In genomic region chr1:212477680-212478466, GRCh38 we compare ENCODE assay signal across 1 cellular context.
TF ChIP-seq lines count a peak whose summit lies in the region.

No MANE protein-coding gene starts in this region.

TF ChIP-seq in K562, 482 proteins besides CTCF, POLR2A, EP300 and RAD21 (continued from another document and continues in another):
- TF ChIP-seq TCF7 (IDR thresholded peaks at IDR 0.05; ENCODE audit: borderline replicate concordance) (no peak), BCLAF1 (IDR thresholded peaks at IDR 0.05; ENCODE audit: borderline replicate concordance in 1 of 2, control insufficient read depth in 1 of 2, low read depth in 2 of 2, low read length in 1 of 2) (no peak), PHB (CRISPR knock-in tag; IDR thresholded peaks at IDR 0.05) (peak; percentile 42; the same call in 1 of the 2 replicates), THRA (IDR thresholded peaks at IDR 0.05) (no peak), LARP7 (IDR thresholded peaks at IDR 0.05) (no peak), VEZF1 (CRISPR knock-in tag; IDR thresholded peaks at IDR 0.05) (peak; percentile 76), ADNP (tag; IDR thresholded peaks at IDR 0.05) (no peak), DLX4 (CRISPR knock-in tag; IDR thresholded peaks at IDR 0.05) (no peak), ESRRB (CRISPR knock-in tag; IDR thresholded peaks at IDR 0.05; ENCODE audit: borderline replicate concordance) (no peak), BRD4 (IDR thresholded peaks at IDR 0.05) (no peak), ZBTB34 (CRISPR knock-in tag; IDR thresholded peaks at IDR 0.05) (peak; percentile 93), SPI1 (IDR thresholded peaks at IDR 0.05; ENCODE audit: borderline replicate concordance, low read depth, low read length) (no peak), ZNF23 (CRISPR knock-in tag; IDR thresholded peaks at IDR 0.05) (peak; percentile 70), ZNF253 (CRISPR knock-in tag; conservative IDR thresholded peaks at IDR 0.05) (no peak), ARID1B (IDR thresholded peaks at IDR 0.05) (no peak), IRF2 (CRISPR knock-in tag; IDR thresholded peaks at IDR 0.05) (no peak), CGGBP1 (CRISPR knock-in tag; IDR thresholded peaks at IDR 0.05) (no peak), HNRNPLL (IDR thresholded peaks at IDR 0.05; ENCODE audit: low read depth, low read length, poor library complexity, severe bottlenecking) (no peak), SRF (CRISPR knock-in tag; IDR thresholded peaks at IDR 0.05) (peak; percentile 71 to 74; a peak in 2 of 4 replicates), CBX5 (IDR thresholded peaks at IDR 0.05; ENCODE audit: borderline replicate concordance, low read depth) (no peak), NCOA4 (IDR thresholded peaks at IDR 0.05; ENCODE audit: partially characterized antibody) (no peak), ZZZ3 (IDR thresholded peaks at IDR 0.05) (no peak), ZNF395 (CRISPR knock-in tag; IDR thresholded peaks at IDR 0.05) (peak; percentile 100), ELK3 (CRISPR knock-in tag; IDR thresholded peaks at IDR 0.05) (peak; percentile 85), DACH1 (IDR thresholded peaks at IDR 0.05; ENCODE audit: partially characterized antibody) (no peak), SP2 (IDR thresholded peaks at IDR 0.05; ENCODE audit: extremely low read depth, low read depth, low read length, poor library complexity, severe bottlenecking) (no peak), ZNF76 (CRISPR knock-in tag; IDR thresholded peaks at IDR 0.05; ENCODE audit: borderline replicate concordance) (peak; percentile 99), ZNF655 (CRISPR knock-in tag; IDR thresholded peaks at IDR 0.05) (peak; percentile 88), MTA2 (IDR thresholded peaks at IDR 0.05; ENCODE audit: low read depth) (no peak), CREBBP (IDR thresholded peaks at IDR 0.05; ENCODE audit: low read depth, low read length) (no peak), RFX7 (CRISPR knock-in tag; IDR thresholded peaks at IDR 0.05) (peak; percentile 79; the same call in 1 of the 2 replicates), MCM3 (IDR thresholded peaks at IDR 0.05) (no peak)
- TF ChIP-seq, protein P1, sequence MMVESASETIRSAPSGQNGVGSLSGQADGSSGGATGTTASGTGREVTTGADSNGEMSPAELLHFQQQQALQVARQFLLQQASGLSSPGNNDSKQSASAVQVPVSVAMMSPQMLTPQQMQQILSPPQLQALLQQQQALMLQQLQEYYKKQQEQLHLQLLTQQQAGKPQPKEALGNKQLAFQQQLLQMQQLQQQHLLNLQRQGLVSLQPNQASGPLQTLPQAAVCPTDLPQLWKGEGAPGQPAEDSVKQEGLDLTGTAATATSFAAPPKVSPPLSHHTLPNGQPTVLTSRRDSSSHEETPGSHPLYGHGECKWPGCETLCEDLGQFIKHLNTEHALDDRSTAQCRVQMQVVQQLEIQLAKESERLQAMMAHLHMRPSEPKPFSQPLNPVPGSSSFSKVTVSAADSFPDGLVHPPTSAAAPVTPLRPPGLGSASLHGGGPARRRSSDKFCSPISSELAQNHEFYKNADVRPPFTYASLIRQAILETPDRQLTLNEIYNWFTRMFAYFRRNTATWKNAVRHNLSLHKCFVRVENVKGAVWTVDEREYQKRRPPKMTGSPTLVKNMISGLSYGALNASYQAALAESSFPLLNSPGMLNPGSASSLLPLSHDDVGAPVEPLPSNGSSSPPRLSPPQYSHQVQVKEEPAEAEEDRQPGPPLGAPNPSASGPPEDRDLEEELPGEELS (CRISPR knock-in tag; IDR thresholded peaks at IDR 0.05; ENCODE audit: borderline replicate concordance): no peak
- TF ChIP-seq, protein P2, sequence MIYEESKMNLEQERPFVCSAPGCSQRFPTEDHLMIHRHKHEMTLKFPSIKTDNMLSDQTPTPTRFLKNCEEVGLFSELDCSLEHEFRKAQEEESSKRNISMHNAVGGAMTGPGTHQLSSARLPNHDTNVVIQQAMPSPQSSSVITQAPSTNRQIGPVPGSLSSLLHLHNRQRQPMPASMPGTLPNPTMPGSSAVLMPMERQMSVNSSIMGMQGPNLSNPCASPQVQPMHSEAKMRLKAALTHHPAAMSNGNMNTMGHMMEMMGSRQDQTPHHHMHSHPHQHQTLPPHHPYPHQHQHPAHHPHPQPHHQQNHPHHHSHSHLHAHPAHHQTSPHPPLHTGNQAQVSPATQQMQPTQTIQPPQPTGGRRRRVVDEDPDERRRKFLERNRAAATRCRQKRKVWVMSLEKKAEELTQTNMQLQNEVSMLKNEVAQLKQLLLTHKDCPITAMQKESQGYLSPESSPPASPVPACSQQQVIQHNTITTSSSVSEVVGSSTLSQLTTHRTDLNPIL (CRISPR knock-in tag; IDR thresholded peaks at IDR 0.05): peak; percentile 97
- TF ChIP-seq, protein P3, sequence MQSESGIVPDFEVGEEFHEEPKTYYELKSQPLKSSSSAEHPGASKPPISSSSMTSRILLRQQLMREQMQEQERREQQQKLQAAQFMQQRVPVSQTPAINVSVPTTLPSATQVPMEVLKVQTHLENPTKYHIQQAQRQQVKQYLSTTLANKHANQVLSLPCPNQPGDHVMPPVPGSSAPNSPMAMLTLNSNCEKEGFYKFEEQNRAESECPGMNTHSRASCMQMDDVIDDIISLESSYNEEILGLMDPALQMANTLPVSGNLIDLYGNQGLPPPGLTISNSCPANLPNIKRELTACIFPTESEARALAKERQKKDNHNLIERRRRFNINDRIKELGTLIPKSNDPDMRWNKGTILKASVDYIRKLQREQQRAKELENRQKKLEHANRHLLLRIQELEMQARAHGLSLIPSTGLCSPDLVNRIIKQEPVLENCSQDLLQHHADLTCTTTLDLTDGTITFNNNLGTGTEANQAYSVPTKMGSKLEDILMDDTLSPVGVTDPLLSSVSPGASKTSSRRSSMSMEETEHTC (IDR thresholded peaks at IDR 0.05): no peak
- TF ChIP-seq, protein P4, sequence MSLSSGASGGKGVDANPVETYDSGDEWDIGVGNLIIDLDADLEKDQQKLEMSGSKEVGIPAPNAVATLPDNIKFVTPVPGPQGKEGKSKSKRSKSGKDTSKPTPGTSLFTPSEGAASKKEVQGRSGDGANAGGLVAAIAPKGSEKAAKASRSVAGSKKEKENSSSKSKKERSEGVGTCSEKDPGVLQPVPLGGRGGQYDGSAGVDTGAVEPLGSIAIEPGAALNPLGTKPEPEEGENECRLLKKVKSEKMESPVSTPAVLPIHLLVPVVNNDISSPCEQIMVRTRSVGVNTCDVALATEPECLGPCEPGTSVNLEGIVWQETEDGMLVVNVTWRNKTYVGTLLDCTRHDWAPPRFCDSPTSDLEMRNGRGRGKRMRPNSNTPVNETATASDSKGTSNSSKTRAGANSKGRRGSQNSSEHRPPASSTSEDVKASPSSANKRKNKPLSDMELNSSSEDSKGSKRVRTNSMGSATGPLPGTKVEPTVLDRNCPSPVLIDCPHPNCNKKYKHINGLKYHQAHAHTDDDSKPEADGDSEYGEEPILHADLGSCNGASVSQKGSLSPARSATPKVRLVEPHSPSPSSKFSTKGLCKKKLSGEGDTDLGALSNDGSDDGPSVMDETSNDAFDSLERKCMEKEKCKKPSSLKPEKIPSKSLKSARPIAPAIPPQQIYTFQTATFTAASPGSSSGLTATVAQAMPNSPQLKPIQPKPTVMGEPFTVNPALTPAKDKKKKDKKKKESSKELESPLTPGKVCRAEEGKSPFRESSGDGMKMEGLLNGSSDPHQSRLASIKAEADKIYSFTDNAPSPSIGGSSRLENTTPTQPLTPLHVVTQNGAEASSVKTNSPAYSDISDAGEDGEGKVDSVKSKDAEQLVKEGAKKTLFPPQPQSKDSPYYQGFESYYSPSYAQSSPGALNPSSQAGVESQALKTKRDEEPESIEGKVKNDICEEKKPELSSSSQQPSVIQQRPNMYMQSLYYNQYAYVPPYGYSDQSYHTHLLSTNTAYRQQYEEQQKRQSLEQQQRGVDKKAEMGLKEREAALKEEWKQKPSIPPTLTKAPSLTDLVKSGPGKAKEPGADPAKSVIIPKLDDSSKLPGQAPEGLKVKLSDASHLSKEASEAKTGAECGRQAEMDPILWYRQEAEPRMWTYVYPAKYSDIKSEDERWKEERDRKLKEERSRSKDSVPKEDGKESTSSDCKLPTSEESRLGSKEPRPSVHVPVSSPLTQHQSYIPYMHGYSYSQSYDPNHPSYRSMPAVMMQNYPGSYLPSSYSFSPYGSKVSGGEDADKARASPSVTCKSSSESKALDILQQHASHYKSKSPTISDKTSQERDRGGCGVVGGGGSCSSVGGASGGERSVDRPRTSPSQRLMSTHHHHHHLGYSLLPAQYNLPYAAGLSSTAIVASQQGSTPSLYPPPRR (CRISPR knock-in tag; IDR thresholded peaks at IDR 0.05; ENCODE audit: borderline replicate concordance): no peak
